In genomic region chr22:33743756-33744155, GRCh38 we compare ENCODE assay signal across 28 cellular contexts.
"Had no signal": no experiment of that assay in that cellular context is flagged by ENCODE, and none has a peak within 500 bp of the region (broad histone marks: within the 10 kb centered on the region; RNA-seq: fewer than 3 reads in every experiment).

No MANE protein-coding gene starts in this region.

- H3K36me3 ChIP-seq: cardiac muscle cell, colonic mucosa, left lung, lower lobe of right lung, right lobe of liver, thoracic aorta had no signal

- H3K27ac Mint-ChIP-seq: activated CD8-positive, alpha-beta T cell treated with anti-CD3 and anti-CD28 coated beads for 36 hours; activated naive CD4-positive, alpha-beta T cell treated with anti-CD3 and anti-CD28 coated beads, Interleukin-2, amount 50 U/mL, for 72 hours; activated T-helper 2 cell treated with anti-CD3 and anti-CD28 coated beads, Interferon-gamma antibody, Interleukin-2, Interleukin-4, amounts not matched to agents 10 μg/mL and 5 μg/mL and 100 μg/mL, durations not matched to agents 14 hours and 24 hours and 36 hours; natural killer cell; stimulated activated naive CD8-positive, alpha-beta T cell treated with anti-CD3 and anti-CD28 coated beads, Interleukin-15, Interleukin-2, amounts not matched to agents 100 ng/mL and 50 ng/mL, for 24 hours had no signal

- H3K4me3 ChIP-seq: body of pancreas, cardiac muscle cell, colonic mucosa, left lung, lower lobe of right lung, right lobe of liver, thoracic aorta had no signal

- H3K27ac ChIP-seq: body of pancreas, cardiac muscle cell, colonic mucosa, epithelial cell of prostate, left lung, lower lobe of right lung, right lobe of liver, thoracic aorta had no signal

- DNase-seq: activated CD4-positive, alpha-beta T cell treated with anti-CD3 and anti-CD28 coated beads for 1 hour; activated CD4-positive, alpha-beta T cell treated with anti-CD3 and anti-CD28 coated beads, Interleukin-2, amount 50 U/mL, for 1 hour; activated CD8-positive, alpha-beta T cell treated with anti-CD3 and anti-CD28 coated beads for 36 hours; activated T-cell treated with anti-CD3 and anti-CD28 coated beads, Interleukin-2, amount 50 U/mL, for 4 hours; aorta; body of pancreas; cerebellar nuclear complex; colonic mucosa; effector CD8-positive, alpha-beta T cell; left lung; lower lobe of right lung; mesenchymal stem cell; natural killer cell; right lobe of liver; stimulated activated CD4-positive, alpha-beta T cell treated with anti-CD3 and anti-CD28 coated beads, Interleukin-2, amount 100 ng/mL, for 48 hours; T-helper 2 cell; trophoblast cell had no signal

- ATAC-seq: activated CD8-positive, alpha-beta T cell treated with anti-CD3 and anti-CD28 coated beads for 36 hours; activated naive CD4-positive, alpha-beta T cell treated with anti-CD3 and anti-CD28 coated beads, Interleukin-2, amount 50 U/mL, for 72 hours; activated T-cell treated with anti-CD3 and anti-CD28 coated beads, Interleukin-2, amount 50 U/mL, for 4 hours; body of pancreas; left lung; lower lobe of right lung; natural killer cell; right lobe of liver had no signal

- H3K4me3 Mint-ChIP-seq: activated CD8-positive, alpha-beta T cell treated with anti-CD3 and anti-CD28 coated beads for 36 hours; activated T-cell treated with anti-CD3 and anti-CD28 coated beads, Interleukin-2, amount 50 U/mL, for 4 hours; natural killer cell; stimulated activated naive CD8-positive, alpha-beta T cell treated with anti-CD3 and anti-CD28 coated beads, Interleukin-15, Interleukin-2, amounts not matched to agents 100 ng/mL and 50 ng/mL, for 24 hours had no signal

- FAIRE-seq: endometrium, frontal cortex, islet of Langerhans, urothelium cell line had no signal

- H3K36me3 Mint-ChIP-seq: natural killer cell had no signal

- H3K27me3 Mint-ChIP-seq: activated CD8-positive, alpha-beta T cell treated with anti-CD3 and anti-CD28 coated beads for 36 hours; progenitor cell of endocrine pancreas; stimulated activated naive CD8-positive, alpha-beta T cell treated with anti-CD3 and anti-CD28 coated beads, Interleukin-15, Interleukin-2, amounts not matched to agents 100 ng/mL and 50 ng/mL, for 24 hours had no signal

- H3K9me3 Mint-ChIP-seq: activated CD8-positive, alpha-beta T cell treated with anti-CD3 and anti-CD28 coated beads for 36 hours had no signal

- H3K9me3 ChIP-seq: body of pancreas, colonic mucosa, left lung, lower lobe of right lung, right lobe of liver, thoracic aorta had no signal

- H3K4me1 Mint-ChIP-seq: natural killer cell had no signal

- H3K27me3 ChIP-seq: body of pancreas, cardiac muscle cell, colonic mucosa, left lung, right lobe of liver had no signal
